In genomic region chr14:70416717-70417349, GRCh38 we compare ENCODE assay signal across 8 cellular contexts. TPM values are rescaled to one million over a fixed set of nuclear protein-coding genes. Genes with fewer than 3 reads are reported as not detected.
DNase-seq lines count a peak whose midpoint lies in the region; ATAC-seq and TF ChIP-seq lines count a peak whose summit lies in the region.

Gene SYNJ2BP (minus strand): TSS chr14:70417090. CDS start chr14:70416963, 127 bp downstream.

- peaks cover 9% of the 10 kb centered on the region for H3K4me1 Mint-ChIP-seq in activated T-helper 17 cell treated with anti-CD3 and anti-CD28 coated beads, Interleukin-2, amount 50 U/mL, for 72 hours
- peaks cover 34 to 35% of the 10 kb centered on the region in 2 donors for H3K4me1 Mint-ChIP-seq in natural killer cell
- H3K4me1 Mint-ChIP-seq in stimulated activated naive B cell treated with anti-CD40 and anti-IgM and Interleukin-4, amounts not matched to agents 10 μg/mL and 1 μg/mL and 100 μg/mL, for 72 hours, result peaks cover 9 to 27% of the 10 kb centered on the region in 2 donors

- peak; percentile 81 for ATAC-seq in activated T-helper 17 cell treated with anti-CD3 and anti-CD28 coated beads, Interleukin-2, amount 50 U/mL, for 72 hours (replicated peaks)
- ATAC-seq in natural killer cell, result peak; percentile 50 to 73 (median 68)
- peak; percentile 77 to 81 for ATAC-seq in stimulated activated naive B cell treated with anti-CD40 and anti-IgM and Interleukin-4, amounts not matched to agents 10 μg/mL and 1 μg/mL and 100 μg/mL, for 72 hours (replicated peaks)
- ATAC-seq in HG03280 (IDR thresholded peaks at IDR 0.05; ENCODE audit: unreplicated experiment), result no peak

- no peaks in the 10 kb centered on the region for H3K36me3 ChIP-seq in GM06990 (ENCODE audit: control insufficient read depth, insufficient read depth, low read length)

- peak within 1 kb of the TSS; percentile 80 for H3K27ac Mint-ChIP-seq in activated T-helper 17 cell treated with anti-CD3 and anti-CD28 coated beads, Interleukin-2, amount 50 U/mL, for 72 hours
- H3K27ac Mint-ChIP-seq in natural killer cell, result peak within 1 kb of the TSS; percentile 88 to 92
- H3K27ac Mint-ChIP-seq in stimulated activated naive B cell treated with anti-CD40 and anti-IgM and Interleukin-4, amounts not matched to agents 10 μg/mL and 1 μg/mL and 100 μg/mL, for 72 hours, result peak within 1 kb of the TSS; percentile 79

- no peaks in the 10 kb centered on the region for H3K9me3 Mint-ChIP-seq in activated T-helper 17 cell treated with anti-CD3 and anti-CD28 coated beads, Interleukin-2, amount 50 U/mL, for 72 hours
- H3K9me3 Mint-ChIP-seq in natural killer cell, result no peaks in the 10 kb centered on the region
- H3K9me3 Mint-ChIP-seq in stimulated activated naive B cell treated with anti-CD40 and anti-IgM and Interleukin-4, amounts not matched to agents 10 μg/mL and 1 μg/mL and 100 μg/mL, for 72 hours, result no peaks in the 10 kb centered on the region

- peak within 1 kb of the TSS; percentile 81 for H3K4me3 ChIP-seq in GM06990 (replicated peaks; ENCODE audit: low read depth, low read length)

- no peak for TF ChIP-seq CTCF in GM06990 (IDR thresholded peaks at IDR 0.05; ENCODE audit: insufficient read depth, low read length, poor library complexity, severe bottlenecking)
- TF ChIP-seq CTCF in natural killer cell (IDR thresholded peaks at IDR 0.05), result no peak

- intact Hi-C loops in natural killer cell (cut with micrococcal nuclease), result no loop called here

- H3K36me3 Mint-ChIP-seq in activated T-helper 17 cell treated with anti-CD3 and anti-CD28 coated beads, Interleukin-2, amount 50 U/mL, for 72 hours (ENCODE audit: low read depth), result no peaks in the 10 kb centered on the region
- H3K36me3 Mint-ChIP-seq in natural killer cell, result no peaks in the 10 kb centered on the region
- peaks cover 0 to 3% of the 10 kb centered on the region in 2 donors for H3K36me3 Mint-ChIP-seq in stimulated activated naive B cell treated with anti-CD40 and anti-IgM and Interleukin-4, amounts not matched to agents 10 μg/mL and 1 μg/mL and 100 μg/mL, for 72 hours

- peak within 1 kb of the TSS; percentile 83 for H3K4me3 Mint-ChIP-seq in activated T-helper 17 cell treated with anti-CD3 and anti-CD28 coated beads, Interleukin-2, amount 50 U/mL, for 72 hours
- peak within 1 kb of the TSS; percentile 95 for H3K4me3 Mint-ChIP-seq in natural killer cell
- H3K4me3 Mint-ChIP-seq in stimulated activated naive B cell treated with anti-CD40 and anti-IgM and Interleukin-4, amounts not matched to agents 10 μg/mL and 1 μg/mL and 100 μg/mL, for 72 hours, result peak within 1 kb of the TSS; percentile 90 to 99

- H3K27me3 Mint-ChIP-seq in activated T-helper 17 cell treated with anti-CD3 and anti-CD28 coated beads, Interleukin-2, amount 50 U/mL, for 72 hours, result peaks cover 3% of the 10 kb centered on the region
- peaks cover 0 to 7% of the 10 kb centered on the region in 2 donors for H3K27me3 Mint-ChIP-seq in natural killer cell (ENCODE audit: low read depth in 2 of 2)
- H3K27me3 Mint-ChIP-seq in stimulated activated naive B cell treated with anti-CD40 and anti-IgM and Interleukin-4, amounts not matched to agents 10 μg/mL and 1 μg/mL and 100 μg/mL, for 72 hours, result peaks cover 0 to 6% of the 10 kb centered on the region in 2 donors

- no peaks in the 10 kb centered on the region for H3K27me3 ChIP-seq in GM06990 (replicated peaks; ENCODE audit: control insufficient read depth, insufficient read depth, low read length)

- peak; percentile 57 for DNase-seq in GM06990 (ENCODE audit: extremely low read depth, insufficient read length)
- peak; percentile 82 for DNase-seq in HT-29 (ENCODE audit: low spot score)
- peak; percentile 31 for DNase-seq in fibroblast of the conjunctiva (ENCODE audit: low read depth)
- peak; percentile 22 for DNase-seq in natural killer cell
- DNase-seq in stimulated activated naive B cell treated with anti-CD40 and anti-IgM and Interleukin-4, amounts not matched to agents 10 μg/mL and 1 μg/mL and 100 μg/mL, for 72 hours, result peak; percentile 34

TF ChIP-seq in PFSK-1, 5 proteins besides CTCF, POLR2A, EP300 and RAD21:
- no peak for TF ChIP-seq SIN3A (IDR thresholded peaks at IDR 0.05; ENCODE audit: borderline replicate concordance, insufficient read depth, low read length)
- no peak for TF ChIP-seq FOXP2 (optimal IDR thresholded peaks at IDR 0.05; ENCODE audit: borderline replicate concordance, extremely low read depth, extremely low read length, insufficient read depth)
- TF ChIP-seq POLR2AphosphoS5 (IDR thresholded peaks at IDR 0.05; ENCODE audit: low read depth, low read length), result peak; percentile 59
- TF ChIP-seq REST (IDR thresholded peaks at IDR 0.05; ENCODE audit: insufficient read depth in 1 of 2, low read depth in 2 of 2, low read length in 2 of 2), result no peak
- TF ChIP-seq TAF1 (IDR thresholded peaks at IDR 0.05; ENCODE audit: borderline replicate concordance, insufficient read depth, low read length), result no peak

RNA-seq across cellular contexts. Expression of gene SYNJ2BP, which starts in this region (rescaled TPM):
- total RNA-seq in HT-29 (2014; rRNA removed; shearing (Covaris generic)), result 4.7 and 4.9 TPM in 2 replicates
- polyA plus RNA-seq in PFSK-1 (2012; ENCODE audit: insufficient read length, low read depth), result 1.3 TPM
- total RNA-seq in activated T-helper 17 cell treated with anti-CD3 and anti-CD28 coated beads, Interleukin-2, amount 50 U/mL, for 72 hours, result 1 to 10 TPM; 2.1 to 4.3 TPM
- total RNA-seq in natural killer cell, result 10 to 100 TPM in 2 of 3 donors, 1 to 10 TPM in 1; 9.1 to 16.6 (median 12.4) TPM

Comparison
In these comparisons a context has a peak if more than half of its experiments do, and no peak if none do; other contexts are left out.
1. DNase-seq: peak in every context shown above with its lines; median percentile 82 in HT-29; 57 in GM06990; 34 in stimulated activated naive B cell treated with anti-CD40 and anti-IgM and Interleukin-4, amounts not matched to agents 10 μg/mL and 1 μg/mL and 100 μg/mL, for 72 hours; 31 in fibroblast of the conjunctiva; 22 in natural killer cell.